ENCODE assay signal across 16 cellular contexts in genomic region chr4:121642292-121642691, GRCh38. TPM values are rescaled to one million over a fixed set of nuclear protein-coding genes. Genes with fewer than 3 reads are reported as not detected.
A peak's percentile ranks its signal among the peaks of the same experiment; 100 is the strongest.
DNase-seq lines count a peak whose midpoint lies in the region; ATAC-seq and TF ChIP-seq lines count a peak whose summit lies in the region.
"Had no signal": no experiment of that assay in that cellular context is flagged by ENCODE, and none has a peak within 500 bp of the region (broad histone marks: within the 10 kb centered on the region; RNA-seq: fewer than 3 reads in every experiment).

No MANE protein-coding gene starts in this region.

- DNase-seq in AG10803 (ENCODE audit: low read depth): peak; percentile 26
- DNase-seq in IMR-90: peak; percentile 28
- DNase-seq in fibroblast of the aortic adventitia (ENCODE audit: low read depth): peak; percentile 11
- no peak for DNase-seq in neuronal stem cell (ENCODE audit: low spot score)
- no peak for DNase-seq in CD4-positive, alpha-beta T cell
- DNase-seq in NCI-H526 (lab: John Stamatoyannopoulos, UW): no peak
- no peak for DNase-seq in nucleus accumbens (lab: John Stamatoyannopoulos, UW)
- no peak for DNase-seq in naive thymus-derived CD4-positive, alpha-beta T cell
- DNase-seq: CD8-positive, alpha-beta memory T cell; DMS153; DMS79; GF-D8 had no signal

- no peak overlapping the region for H2BK15ac ChIP-seq in IMR-90 (ENCODE audit: low read depth, low read length)
- no peak overlapping the region for H2BK15ac ChIP-seq in neuronal stem cell (ENCODE audit: low read length)

- H3K9me3 Mint-ChIP-seq in CD4-positive, alpha-beta T cell: no peaks in the 10 kb centered on the region
- H3K9me3 Mint-ChIP-seq in naive thymus-derived CD4-positive, alpha-beta T cell: no peaks in the 10 kb centered on the region
- H3K9me3 Mint-ChIP-seq: CD8-positive, alpha-beta memory T cell had no signal

- no peak overlapping the region for H3K14ac ChIP-seq in IMR-90 (replicated peaks; ENCODE audit: low read depth, low read length)
- no peak overlapping the region for H3K14ac ChIP-seq in neuronal stem cell (ENCODE audit: low read length)

- no CpG with 5 or more reads among the region's 2 CpGs for WGBS in IMR-90 (ENCODE audit: extremely low coverage in 2 of 2, insufficient read length in 1 of 2), 2 experiments
- WGBS in neuronal stem cell (ENCODE audit: extremely low coverage in 2 of 2, insufficient read length in 2 of 2, insufficient replicate concordance in 1 of 2), 2 donors: no CpG with 5 or more reads among the region's 2 CpGs

- H2BK5ac ChIP-seq in IMR-90 (ENCODE audit: low read depth, low read length, poor library complexity, severe bottlenecking): no peak overlapping the region
- no peak overlapping the region for H2BK5ac ChIP-seq in neuronal stem cell (ENCODE audit: low read length)

- no peaks in the 10 kb centered on the region for H3K9me1 ChIP-seq in IMR-90 (ENCODE audit: insufficient read depth, low read length)

- H3K36me3 Mint-ChIP-seq in CD4-positive, alpha-beta T cell (ENCODE audit: low read depth): no peaks in the 10 kb centered on the region
- no peaks in the 10 kb centered on the region for H3K36me3 Mint-ChIP-seq in naive thymus-derived CD4-positive, alpha-beta T cell
- H3K36me3 Mint-ChIP-seq: CD8-positive, alpha-beta memory T cell had no signal

- H3K79me1 ChIP-seq in IMR-90 (ENCODE audit: low read depth in 1 of 2, low read length in 2 of 2) (no peaks in the 10 kb centered on the region), neuronal stem cell (ENCODE audit: low read depth, low read length) (no peaks in the 10 kb centered on the region)

- TF ChIP-seq CTCF in AG10803 (conservative IDR thresholded peaks at IDR 0.05; ENCODE audit: low read length) (no peak), IMR-90 (conservative IDR thresholded peaks at IDR 0.05; ENCODE audit: low read depth, low read length) (no peak), fibroblast of the aortic adventitia (IDR thresholded peaks at IDR 0.05; ENCODE audit: insufficient read depth, low read length) (no peak)
- TF ChIP-seq CTCF in CD4-positive, alpha-beta T cell (IDR thresholded peaks at IDR 0.05): no peak

- no peak overlapping the region for H3K18ac ChIP-seq in IMR-90 (ENCODE audit: low read depth, low read length)
- no peak overlapping the region for H3K18ac ChIP-seq in neuronal stem cell (ENCODE audit: low read length)

- no peak for TF ChIP-seq RAD21 in IMR-90 (IDR thresholded peaks at IDR 0.05; ENCODE audit: low read length)

- intact Hi-C loops in IMR-90 (cut with micrococcal nuclease): loop anchor here (5.0 kb wide), 1 partner anchor 160 kb away; no protein-coding TSS in a partner anchor
- intact Hi-C loops in CD4-positive, alpha-beta T cell (cut with DNase I, micrococcal nuclease): no loop called here
- intact Hi-C loops in naive thymus-derived CD4-positive, alpha-beta T cell (cut with micrococcal nuclease): no loop called here

- POLR2A ChIA-PET in IMR-90 (lab: Charles Lee; ENCODE audit: unreplicated experiment): no interaction called here
- POLR2A ChIA-PET in CD4-positive, alpha-beta T cell (lab: Charles Lee): no interaction called here
- POLR2A ChIA-PET in naive thymus-derived CD4-positive, alpha-beta T cell (lab: Charles Lee): no interaction called here

- dilution Hi-C loops in IMR-90 (cut with HindIII; ENCODE audit: low sequenced_read_pairs, unreplicated experiment): no loop called here

- H2BK12ac ChIP-seq in neuronal stem cell (ENCODE audit: low read length): no peak overlapping the region

- no peak overlapping the region for H3K4me3 Mint-ChIP-seq in CD4-positive, alpha-beta T cell
- no peak overlapping the region for H3K4me3 Mint-ChIP-seq in naive thymus-derived CD4-positive, alpha-beta T cell
- H3K4me3 Mint-ChIP-seq: B cell; CD8-positive, alpha-beta memory T cell had no signal

- H3K9me3 ChIP-seq in IMR-90 (ENCODE audit: control insufficient read depth, insufficient read depth, low read length): no peaks in the 10 kb centered on the region
- H3K9me3 ChIP-seq in neuronal stem cell (replicated peaks in 1 of 2; ENCODE audit: control insufficient read depth in 2 of 2, insufficient read depth in 1 of 2, low read depth in 1 of 2, low read length in 2 of 2): no peaks in the 10 kb centered on the region
- no peaks in the 10 kb centered on the region for H3K9me3 ChIP-seq in CD4-positive, alpha-beta T cell (ENCODE audit: control insufficient read depth, low read length)
- no peaks in the 10 kb centered on the region for H3K9me3 ChIP-seq in naive thymus-derived CD4-positive, alpha-beta T cell (ENCODE audit: control insufficient read depth in 2 of 3, low read length in 3 of 3)
- H3K9me3 ChIP-seq: BLaER1 treated with 17β-estradiol and CSF1 and Interleukin-3, amounts not matched to agents 10 nM and 100 nM; HAP-1 had no signal

- H4K91ac ChIP-seq in IMR-90 (ENCODE audit: insufficient read depth, low read depth, low read length) (no peak overlapping the region), neuronal stem cell (ENCODE audit: low read depth, low read length, poor library complexity) (no peak overlapping the region)

- in situ Hi-C loops in IMR-90 (cut with MboI; ENCODE audit: low sequenced_read_pairs): no loop called here

- H3K27ac Mint-ChIP-seq in CD4-positive, alpha-beta T cell: no peak overlapping the region
- H3K27ac Mint-ChIP-seq in naive thymus-derived CD4-positive, alpha-beta T cell: no peak overlapping the region
- H3K27ac Mint-ChIP-seq: B cell; CD8-positive, alpha-beta memory T cell had no signal

- no peak overlapping the region for H4K5ac ChIP-seq in IMR-90 (ENCODE audit: low read depth, low read length)

- H3K9ac ChIP-seq in IMR-90 (ENCODE audit: low read depth, low read length): no peak overlapping the region
- no peak overlapping the region for H3K9ac ChIP-seq in neuronal stem cell (ENCODE audit: low read depth, low read length, poor library complexity)
- H3K9ac ChIP-seq: BLaER1 treated with 17β-estradiol and CSF1 and Interleukin-3, amounts not matched to agents 10 nM and 100 nM had no signal

- H3K23ac ChIP-seq in IMR-90 (ENCODE audit: low read depth, low read length) (no peak overlapping the region), neuronal stem cell (ENCODE audit: low read depth, low read length, poor library complexity) (no peak overlapping the region)

- H3K56ac ChIP-seq in IMR-90 (ENCODE audit: extremely low read depth, insufficient read depth, low read length): no peak overlapping the region

- TF ChIP-seq POLR2A in IMR-90 (IDR thresholded peaks at IDR 0.05; ENCODE audit: low read depth, low read length): no peak

- H3K36me3 ChIP-seq in IMR-90 (ENCODE audit: control insufficient read depth, insufficient read depth, low read length) (no peaks in the 10 kb centered on the region), neuronal stem cell (replicated peaks in 1 of 2; ENCODE audit: control insufficient read depth in 2 of 2, insufficient read depth in 2 of 2, low read length in 2 of 2) (no peaks in the 10 kb centered on the region)
- H3K36me3 ChIP-seq in naive thymus-derived CD4-positive, alpha-beta T cell (ENCODE audit: control insufficient read depth in 2 of 3, insufficient read depth in 3 of 3, low read length in 3 of 3): no peaks in the 10 kb centered on the region
- H3K36me3 ChIP-seq: BLaER1 treated with 17β-estradiol and CSF1 and Interleukin-3, amounts not matched to agents 10 nM and 100 nM; HAP-1 had no signal

- no peaks in the 10 kb centered on the region for H4K20me1 ChIP-seq in IMR-90 (ENCODE audit: insufficient read depth, low read length)
- H4K20me1 ChIP-seq: BLaER1 treated with 17β-estradiol and CSF1 and Interleukin-3, amounts not matched to agents 10 nM and 100 nM had no signal

- H3K27me3 ChIP-seq in IMR-90 (ENCODE audit: control insufficient read depth, insufficient read depth, low read length): no peaks in the 10 kb centered on the region
- H3K27me3 ChIP-seq in neuronal stem cell (ENCODE audit: control insufficient read depth in 3 of 3, insufficient read depth in 3 of 3, low read depth in 1 of 3, low read length in 3 of 3): no peaks in the 10 kb centered on the region
- H3K27me3 ChIP-seq in CD4-positive, alpha-beta T cell (ENCODE audit: control insufficient read depth, insufficient read depth, low read length): no peaks in the 10 kb centered on the region
- H3K27me3 ChIP-seq in naive thymus-derived CD4-positive, alpha-beta T cell (ENCODE audit: control insufficient read depth in 2 of 2, insufficient read depth in 2 of 2, low read length in 2 of 2): no peaks in the 10 kb centered on the region
- H3K27me3 ChIP-seq: BLaER1 treated with 17β-estradiol and CSF1 and Interleukin-3, amounts not matched to agents 10 nM and 100 nM had no signal

- H2BK120ac ChIP-seq in IMR-90 (ENCODE audit: low read depth, low read length): no peak overlapping the region
- no peak overlapping the region for H2BK120ac ChIP-seq in neuronal stem cell (ENCODE audit: low read depth, low read length)

- H3K4me2 ChIP-seq in IMR-90 (ENCODE audit: low read depth, low read length) (no peak overlapping the region), neuronal stem cell (ENCODE audit: insufficient read depth, low read length, poor library complexity, severe bottlenecking) (no peak overlapping the region)
- H3K4me2 ChIP-seq: BLaER1 treated with 17β-estradiol and CSF1 and Interleukin-3, amounts not matched to agents 10 nM and 100 nM had no signal

- H2AK9ac ChIP-seq in IMR-90 (replicated peaks; ENCODE audit: low read depth, low read length, poor library complexity): no peak overlapping the region

- no peak for ATAC-seq in IMR-90 (ENCODE audit: low read depth)
- ATAC-seq in CD4-positive, alpha-beta T cell (ENCODE audit: poor library complexity): no peak
- no peak for ATAC-seq in naive thymus-derived CD4-positive, alpha-beta T cell

- H4K8ac ChIP-seq in IMR-90 (ENCODE audit: low read depth in 2 of 2, low read length in 2 of 2) (no peak overlapping the region), neuronal stem cell (ENCODE audit: low read depth, low read length) (no peak overlapping the region)

- no peaks in the 10 kb centered on the region for H3K4me1 ChIP-seq in IMR-90 (ENCODE audit: control insufficient read depth, insufficient read depth, low read length)
- peaks cover 0 to 6% of the 10 kb centered on the region in 2 donors for H3K4me1 ChIP-seq in neuronal stem cell (ENCODE audit: control insufficient read depth in 2 of 2, insufficient read depth in 1 of 2, low read depth in 1 of 2, low read length in 2 of 2)
- no peaks in the 10 kb centered on the region for H3K4me1 ChIP-seq in naive thymus-derived CD4-positive, alpha-beta T cell (ENCODE audit: control insufficient read depth in 2 of 2, insufficient read depth in 2 of 2, low read length in 2 of 2)
- H3K4me1 ChIP-seq: BLaER1 treated with 17β-estradiol and CSF1 and Interleukin-3, amounts not matched to agents 10 nM and 100 nM had no signal

- H2AFZ ChIP-seq in IMR-90 (replicated peaks; ENCODE audit: low read length, poor library complexity) (no peak overlapping the region), neuronal stem cell (ENCODE audit: low read length) (peak overlapping the region; percentile 57)

- BruUV-seq in IMR-90 (replicated peaks; lab: Mats Ljungman, UMichigan): no TSS peak

- no peak overlapping the region for H3K4me3 ChIP-seq in AG10803 (ENCODE audit: low read length)
- H3K4me3 ChIP-seq in IMR-90 (ENCODE audit: insufficient read depth, low read depth, low read length): no peak overlapping the region
- no peak overlapping the region for H3K4me3 ChIP-seq in fibroblast of the aortic adventitia (ENCODE audit: low read depth, low read length)
- H3K4me3 ChIP-seq in neuronal stem cell (ENCODE audit: low read length in 2 of 2): no peak overlapping the region
- H3K4me3 ChIP-seq in naive thymus-derived CD4-positive, alpha-beta T cell (ENCODE audit: low read length): no peak overlapping the region
- H3K4me3 ChIP-seq: BLaER1 treated with 17β-estradiol and CSF1 and Interleukin-3, amounts not matched to agents 10 nM and 100 nM; HAP-1 had no signal

- H2AK5ac ChIP-seq in IMR-90 (ENCODE audit: low read depth, low read length) (no peak overlapping the region), neuronal stem cell (ENCODE audit: low read depth, low read length) (no peak overlapping the region)

- H3K4ac ChIP-seq in IMR-90 (ENCODE audit: low read depth, low read length) (no peak overlapping the region), neuronal stem cell (ENCODE audit: low read length) (no peak overlapping the region)

- H3K27ac ChIP-seq in IMR-90 (ENCODE audit: insufficient read depth, low read length) (no peak overlapping the region), neuronal stem cell (replicated peaks; ENCODE audit: low read length) (no peak overlapping the region)
- no peak overlapping the region for H3K27ac ChIP-seq in CD4-positive, alpha-beta T cell (ENCODE audit: low read depth, low read length)
- no peak overlapping the region for H3K27ac ChIP-seq in naive thymus-derived CD4-positive, alpha-beta T cell (ENCODE audit: low read depth, low read length)
- H3K27ac ChIP-seq: 22Rv1; BLaER1 treated with 17β-estradiol and CSF1 and Interleukin-3, amounts not matched to agents 10 nM and 100 nM had no signal

- no peak overlapping the region for H2BK20ac ChIP-seq in IMR-90 (ENCODE audit: low read depth, low read length)

- no peaks in the 10 kb centered on the region for H3K4me1 Mint-ChIP-seq in CD4-positive, alpha-beta T cell (ENCODE audit: low read depth)
- no peaks in the 10 kb centered on the region for H3K4me1 Mint-ChIP-seq in naive thymus-derived CD4-positive, alpha-beta T cell
- H3K4me1 Mint-ChIP-seq: B cell; CD8-positive, alpha-beta memory T cell had no signal

- peaks cover 13% of the 10 kb centered on the region for H3K27me3 Mint-ChIP-seq in CD4-positive, alpha-beta T cell
- peaks cover 22 to 42% (median 24%) of the 10 kb centered on the region in 5 donors for H3K27me3 Mint-ChIP-seq in naive thymus-derived CD4-positive, alpha-beta T cell

- CTCF ChIA-PET in IMR-90 (lab: Yijun Ruan, JAX): no interaction called here
- CTCF ChIA-PET in CD4-positive, alpha-beta T cell (lab: Charles Lee): interaction anchor here (0.6 kb wide), 1 partner anchor 16 kb away, joined by 3 read pairs; no protein-coding TSS in a partner anchor
- CTCF ChIA-PET in naive thymus-derived CD4-positive, alpha-beta T cell (lab: Charles Lee): no interaction called here

RNA-seq across cellular contexts. Expression of gene ANXA5, which starts 54.5 kb away (rescaled TPM):
- 780 and 1,163 TPM in 2 replicates for total RNA-seq in IMR-90 (2012; rRNA removed)
- 1,191 and 1,448 TPM in 2 replicates for polyA plus RNA-seq in IMR-90 (2012; rRNA removed)
- 601 and 625 TPM in 2 replicates for polyA plus RNA-seq in IMR-90 (2012; cell fraction: cytosol; rRNA removed)
- polyA plus RNA-seq in IMR-90 (2012; cell fraction: nucleus; rRNA removed; ENCODE audit: low replicate concordance): 243 and 845 TPM in 2 replicates
- 496 and 1,355 TPM in 2 replicates for total RNA-seq in fibroblast of the aortic adventitia (ENCODE audit: low replicate concordance)
- polyA plus RNA-seq in neuronal stem cell (2013, experiment 1 of 2): 130 TPM
- 128 TPM for polyA plus RNA-seq in neuronal stem cell (2013, experiment 2 of 2)
- 10 to 100 TPM; 50.8 to 55.9 TPM for total RNA-seq in CD4-positive, alpha-beta T cell
- total RNA-seq in naive thymus-derived CD4-positive, alpha-beta T cell: 100 to 1,000 TPM in 2 of 5 experiments, 10 to 100 TPM in 3; 25.5 to 180 (median 49.5) TPM
- 10 to 100 TPM; 46.0 to 91.0 TPM for polyA plus RNA-seq in naive thymus-derived CD4-positive, alpha-beta T cell

Comparison
In these comparisons a context has a peak if more than half of its experiments do, and no peak if none do; other contexts are left out.
1. DNase-seq: peak in AG10803 (single experiment), IMR-90 (single experiment) and fibroblast of the aortic adventitia (single experiment); none in neuronal stem cell (single experiment), CD4-positive, alpha-beta T cell (0 of 10), NCI-H526 (0 of 2), nucleus accumbens (0 of 56) and naive thymus-derived CD4-positive, alpha-beta T cell (0 of 9).